9 cellular contexts compared by ENCODE assay signal in genomic region chr19:45645631-45646344, GRCh38. TPM values are rescaled to one million over a fixed set of nuclear protein-coding genes. Genes with fewer than 3 reads are reported as not detected.
A peak's percentile ranks its signal among the peaks of the same experiment; 100 is the strongest.
DNase-seq lines count a peak whose midpoint lies in the region; ATAC-seq and TF ChIP-seq lines count a peak whose summit lies in the region.
"Had no signal": no experiment of that assay in that cellular context is flagged by ENCODE, and none has a peak within 500 bp of the region (broad histone marks: within the 10 kb centered on the region; RNA-seq: fewer than 3 reads in every experiment).

No MANE protein-coding gene starts in this region.

- CTCF ChIA-PET in HEK293T (lab: Yijun Ruan, JAX), result no interaction called here

- no peak for ATAC-seq in HG03565 (IDR thresholded peaks at IDR 0.05; ENCODE audit: unreplicated experiment)

- DNase-seq in D341Med (ENCODE audit: low spot score) (peak; percentile 85), HEK293T (ENCODE audit: extremely low spot score) (peak; percentile 87), NCI-H2227 (lab: John Stamatoyannopoulos, UW; ENCODE audit: unreplicated experiment) (peak; percentile 94), cerebellum (ENCODE audit: low spot score) (peak; percentile 99), kidney epithelial cell (ENCODE audit: low read depth) (no peak)
- DNase-seq in activated CD4-positive, alpha-beta T cell treated with anti-CD3 and anti-CD28 coated beads for 1 hour, result peak; percentile 52
- peak; percentile 89 for DNase-seq in stimulated activated CD4-positive, alpha-beta T cell treated with anti-CD3 and anti-CD28 coated beads, Interleukin-15, amount 100 ng/mL, for 24 hours

- TF ChIP-seq CTCF in kidney epithelial cell (IDR thresholded peaks at IDR 0.05; ENCODE audit: insufficient read depth, low read length, poor library complexity, severe bottlenecking), result no peak

- H3K36me3 ChIP-seq in kidney epithelial cell (ENCODE audit: control insufficient read depth, insufficient read depth, low read length), result no peaks in the 10 kb centered on the region

- peaks cover 8% of the 10 kb centered on the region for H3K27me3 ChIP-seq in kidney epithelial cell (ENCODE audit: control insufficient read depth, insufficient read depth, low read length)

- POLR2A ChIA-PET in HEK293T (lab: Yijun Ruan, JAX), result interaction anchor here (0.5 to 1.4 kb wide), 6 partner anchors 8 to 940 kb away, joined by 3 to 5 read pairs (median 3); no protein-coding TSS in a partner anchor

- H3K4me3 ChIP-seq in kidney epithelial cell (ENCODE audit: low read depth, low read length), result peak overlapping the region; percentile 15

TF ChIP-seq in HEK293T, 16 proteins besides CTCF, POLR2A, EP300 and RAD21:
- peak; percentile 84 for TF ChIP-seq L3MBTL2 (conservative IDR thresholded peaks at IDR 0.05)
- TF ChIP-seq PKNOX1 (IDR thresholded peaks at IDR 0.05), result peak; percentile 48; the same call in 1 of the 2 replicates
- TF ChIP-seq ZNF384 (IDR thresholded peaks at IDR 0.05), result no peak

RNA-seq across cellular contexts. Expression of gene EML2, which starts 6.6 kb away (rescaled TPM):
- total RNA-seq in cerebellum (21.2 TPM), kidney epithelial cell (30.7 and 33.6 TPM in 2 replicates)

RNA-seq across cellular contexts. Expression of gene GIPR, which starts 22.2 kb away (rescaled TPM):
- total RNA-seq in cerebellum (not detected), kidney epithelial cell (0.46 TPM in 1 of 2 replicates, not detected in the other)

RNA-seq across cellular contexts. Expression of gene GPR4, which starts 43.8 kb away (rescaled TPM):
- total RNA-seq in cerebellum (0.36 TPM), kidney epithelial cell (0.07 TPM in 1 of 2 replicates, not detected in the other)
- total RNA-seq: T-helper 1 cell treated with Interleukin-12 subunit alpha and Interleukin-12 subunit beta and Interleukin-4 antibody, amounts not matched to agents 30 ng/mL and 1 ng/mL, for 36 hours had no signal

RNA-seq across cellular contexts. Expression of gene SNRPD2, which starts 46.0 kb away (rescaled TPM):
- total RNA-seq in cerebellum (86.0 TPM), kidney epithelial cell (177 and 219 TPM in 2 replicates)

RNA-seq across cellular contexts. Expression of gene QPCTL, which starts 46.7 kb away (rescaled TPM):
- total RNA-seq in cerebellum (2.4 TPM), kidney epithelial cell (15.6 and 26.2 TPM in 2 replicates)
